In the genomic region with DNA sequence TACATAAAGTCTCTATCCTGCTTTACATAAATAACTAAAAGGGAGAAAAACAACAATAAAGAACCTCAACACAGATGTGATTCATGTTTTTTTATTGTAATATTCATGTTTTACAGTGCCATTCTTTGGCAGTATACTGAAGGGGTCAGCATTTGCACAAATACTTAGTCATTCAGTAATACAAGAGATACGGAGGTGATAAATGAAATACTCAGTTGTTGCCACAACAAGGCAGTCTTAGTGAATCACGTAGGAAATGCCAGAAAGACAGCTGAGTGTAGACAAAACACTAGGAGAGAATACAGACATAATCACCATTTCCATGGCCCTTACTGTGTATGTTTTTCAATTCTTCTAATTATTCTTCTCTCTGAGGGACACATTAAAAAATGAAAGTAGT, we compare ENCODE assay signal across 15 cellular contexts.
DNase-seq lines count a peak whose midpoint lies in the region; ATAC-seq and TF ChIP-seq lines count a peak whose summit lies in the region.
"Had no signal": no experiment of that assay in that cellular context is flagged by ENCODE, and none has a peak within 500 bp of the region (broad histone marks: within the 10 kb centered on the region; RNA-seq: fewer than 3 reads in every experiment).

No MANE protein-coding gene starts in this region.

- H3K4me3 ChIP-seq in OCI-LY3 (ENCODE audit: low read length) (no peak overlapping the region), osteoblast (ENCODE audit: insufficient read depth, low read length) (no peak overlapping the region)
- H3K4me3 ChIP-seq: left lung, vagina had no signal

- H3K36me3 Mint-ChIP-seq in endothelial cell (ENCODE audit: low read depth, unreplicated experiment) (no peaks in the 10 kb centered on the region), nephron progenitor cell (ENCODE audit: low read depth) (no peaks in the 10 kb centered on the region)
- no peaks in the 10 kb centered on the region for H3K36me3 Mint-ChIP-seq in activated CD4-positive, alpha-beta T cell treated with anti-CD3 and anti-CD28 coated beads, Interleukin-2, amount 10 ng/mL, durations not matched to agents 24 days and 14 days (ENCODE audit: low read depth)
- no peaks in the 10 kb centered on the region for H3K36me3 Mint-ChIP-seq in activated T-helper 17 cell treated with anti-CD3 and anti-CD28 coated beads, Interleukin-2, amount 50 U/mL, for 72 hours (ENCODE audit: low read depth)
- H3K36me3 Mint-ChIP-seq: activated naive CD4-positive, alpha-beta T cell treated with anti-CD3 and anti-CD28 coated beads, Interleukin-2, amount 50 U/mL, for 72 hours had no signal

- H3K4me3 Mint-ChIP-seq in endothelial cell (ENCODE audit: unreplicated experiment): no peak overlapping the region
- H3K4me3 Mint-ChIP-seq in activated CD4-positive, alpha-beta T cell treated with anti-CD3 and anti-CD28 coated beads, Interleukin-2, amount 10 ng/mL, durations not matched to agents 24 days and 14 days: no peak overlapping the region
- no peak overlapping the region for H3K4me3 Mint-ChIP-seq in nephron progenitor cell
- H3K4me3 Mint-ChIP-seq in activated T-helper 17 cell treated with anti-CD3 and anti-CD28 coated beads, Interleukin-2, amount 50 U/mL, for 72 hours: no peak overlapping the region
- H3K4me3 Mint-ChIP-seq: activated CD4-positive, alpha-beta T cell treated with anti-CD3 and anti-CD28 coated beads for 36 hours had no signal

- peak overlapping the region; percentile 17; the same call in 1 of the 2 replicates for H3K4me2 ChIP-seq in OCI-LY3 (ENCODE audit: low read length)
- peak overlapping the region; percentile 42 for H3K4me2 ChIP-seq in osteoblast (ENCODE audit: insufficient read depth, low read length)

- intact Hi-C loops in activated CD4-positive, alpha-beta T cell treated with anti-CD3 and anti-CD28 coated beads, Interleukin-2, amount 10 ng/mL, durations not matched to agents 24 days and 14 days (cut with micrococcal nuclease): no loop called here

- H3K9me3 ChIP-seq in OCI-LY3 (ENCODE audit: insufficient read depth, low read length) (0 out of 2 replicates have a peak, but pooled peaks cover 4% of the 10 kb centered on the region), osteoblast (ENCODE audit: low read depth, low read length) (no peaks in the 10 kb centered on the region)
- H3K9me3 ChIP-seq: left lung, vagina had no signal

- H4K20me1 ChIP-seq in OCI-LY3 (ENCODE audit: insufficient read depth, low read length) (no peaks in the 10 kb centered on the region), osteoblast (ENCODE audit: insufficient read depth, low read length) (no peaks in the 10 kb centered on the region)

- H3K27ac Mint-ChIP-seq in endothelial cell (ENCODE audit: unreplicated experiment) (peak overlapping the region; percentile 79), nephron progenitor cell (no peak overlapping the region)
- no peak overlapping the region for H3K27ac Mint-ChIP-seq in activated CD4-positive, alpha-beta T cell treated with anti-CD3 and anti-CD28 coated beads, Interleukin-2, amount 10 ng/mL, durations not matched to agents 24 days and 14 days
- H3K27ac Mint-ChIP-seq in activated T-helper 17 cell treated with anti-CD3 and anti-CD28 coated beads, Interleukin-2, amount 50 U/mL, for 72 hours: no peak overlapping the region
- H3K27ac Mint-ChIP-seq: activated CD4-positive, alpha-beta T cell treated with anti-CD3 and anti-CD28 coated beads for 36 hours; activated naive CD4-positive, alpha-beta T cell treated with anti-CD3 and anti-CD28 coated beads, Interleukin-2, amount 50 U/mL, for 72 hours had no signal

- ATAC-seq in activated T-helper 17 cell treated with anti-CD3 and anti-CD28 coated beads, Interleukin-2, amount 50 U/mL, for 72 hours (replicated peaks): no peak
- ATAC-seq: activated CD4-positive, alpha-beta T cell treated with anti-CD3 and anti-CD28 coated beads for 36 hours; activated naive CD4-positive, alpha-beta T cell treated with anti-CD3 and anti-CD28 coated beads, Interleukin-2, amount 50 U/mL, for 72 hours; left lung had no signal

- H3K4me1 ChIP-seq in OCI-LY3 (ENCODE audit: low read length) (peaks cover 20% of the 10 kb centered on the region), osteoblast (ENCODE audit: insufficient read depth, low read length) (peaks cover 18% of the 10 kb centered on the region)
- H3K4me1 ChIP-seq: left lung, parathyroid adenoma, vagina had no signal

- H3K9ac ChIP-seq in OCI-LY3 (ENCODE audit: low read length): no peak overlapping the region
- H3K9ac ChIP-seq: parathyroid adenoma had no signal

- in situ Hi-C loops in Caki2 (cut with HindIII; ENCODE audit: low pct_unique_long_range_greater_than_20kb, low sequenced_read_pairs): no loop called here

- TF ChIP-seq CTCF in OCI-LY3 (IDR thresholded peaks at IDR 0.05; ENCODE audit: low read depth, low read length) (no peak), endothelial cell (IDR thresholded peaks at IDR 0.05; ENCODE audit: unreplicated experiment) (no peak), osteoblast (IDR thresholded peaks at IDR 0.05; ENCODE audit: extremely low read depth, low read depth, low read length) (no peak), nephron progenitor cell (IDR thresholded peaks at IDR 0.05) (no peak)

- DNase-seq in Caki2 (ENCODE audit: low read depth): peak; percentile 2
- DNase-seq in endothelial cell (ENCODE audit: low spot score): no peak
- DNase-seq in osteoblast (ENCODE audit: insufficient read length, low spot score, missing footprints): no peak
- DNase-seq in activated CD4-positive, alpha-beta T cell treated with anti-CD3 and anti-CD28 coated beads, Interleukin-2, amount 10 ng/mL, durations not matched to agents 24 days and 14 days: no peak
- DNase-seq in nephron progenitor cell: no peak
- no peak for DNase-seq in putamen (ENCODE audit: low spot score)
- DNase-seq: activated CD4-positive, alpha-beta T cell treated with anti-CD3 and anti-CD28 coated beads for 36 hours; erythroblast; left lung; NCI-H2081 treated with DMSO at 0.1 percent for 48 hours had no signal

- H3K36me3 ChIP-seq in OCI-LY3 (replicated peaks; ENCODE audit: low read depth, low read length): peaks cover 10% of the 10 kb centered on the region
- no peaks in the 10 kb centered on the region for H3K36me3 ChIP-seq in osteoblast (ENCODE audit: insufficient read depth, low read length)
- H3K36me3 ChIP-seq: left lung, vagina had no signal

- H3K4me1 Mint-ChIP-seq in endothelial cell (ENCODE audit: unreplicated experiment) (peaks cover 18% of the 10 kb centered on the region), nephron progenitor cell (no peaks in the 10 kb centered on the region)
- H3K4me1 Mint-ChIP-seq in activated CD4-positive, alpha-beta T cell treated with anti-CD3 and anti-CD28 coated beads, Interleukin-2, amount 10 ng/mL, durations not matched to agents 24 days and 14 days: no peaks in the 10 kb centered on the region
- H3K4me1 Mint-ChIP-seq in activated T-helper 17 cell treated with anti-CD3 and anti-CD28 coated beads, Interleukin-2, amount 50 U/mL, for 72 hours: no peaks in the 10 kb centered on the region
- H3K4me1 Mint-ChIP-seq: activated CD4-positive, alpha-beta T cell treated with anti-CD3 and anti-CD28 coated beads for 36 hours had no signal

- no peaks in the 10 kb centered on the region for H3K27me3 ChIP-seq in OCI-LY3 (ENCODE audit: low read depth, low read length)
- H3K27me3 ChIP-seq in osteoblast (ENCODE audit: insufficient read depth, low read length): no peaks in the 10 kb centered on the region
- H3K27me3 ChIP-seq: left lung, vagina had no signal

- H3K79me2 ChIP-seq in OCI-LY3 (ENCODE audit: low read length) (no peaks in the 10 kb centered on the region), osteoblast (ENCODE audit: insufficient read depth, low read length) (no peaks in the 10 kb centered on the region)
- H3K79me2 ChIP-seq: parathyroid adenoma had no signal

- H3K27ac ChIP-seq in OCI-LY3 (ENCODE audit: low read length) (no peak overlapping the region), osteoblast (ENCODE audit: low read depth, low read length) (peak overlapping the region; percentile 68)
- H3K27ac ChIP-seq: left lung, parathyroid adenoma, vagina had no signal

- H3K9me3 Mint-ChIP-seq in endothelial cell (ENCODE audit: unreplicated experiment) (no peaks in the 10 kb centered on the region), nephron progenitor cell (no peaks in the 10 kb centered on the region)
- no peaks in the 10 kb centered on the region for H3K9me3 Mint-ChIP-seq in activated CD4-positive, alpha-beta T cell treated with anti-CD3 and anti-CD28 coated beads, Interleukin-2, amount 10 ng/mL, durations not matched to agents 24 days and 14 days
- peaks cover 11% of the 10 kb centered on the region for H3K9me3 Mint-ChIP-seq in activated T-helper 17 cell treated with anti-CD3 and anti-CD28 coated beads, Interleukin-2, amount 50 U/mL, for 72 hours

- H2AFZ ChIP-seq in OCI-LY3 (ENCODE audit: low read depth, low read length) (no peak overlapping the region), osteoblast (ENCODE audit: low read length) (no peak overlapping the region)
- H2AFZ ChIP-seq: parathyroid adenoma had no signal

- H3K27me3 Mint-ChIP-seq in endothelial cell (ENCODE audit: unreplicated experiment) (no peaks in the 10 kb centered on the region), nephron progenitor cell (ENCODE audit: low read depth, poor library complexity) (no peaks in the 10 kb centered on the region)
- no peaks in the 10 kb centered on the region for H3K27me3 Mint-ChIP-seq in activated CD4-positive, alpha-beta T cell treated with anti-CD3 and anti-CD28 coated beads, Interleukin-2, amount 10 ng/mL, durations not matched to agents 24 days and 14 days
- H3K27me3 Mint-ChIP-seq in activated T-helper 17 cell treated with anti-CD3 and anti-CD28 coated beads, Interleukin-2, amount 50 U/mL, for 72 hours: no peaks in the 10 kb centered on the region
- H3K27me3 Mint-ChIP-seq: activated CD4-positive, alpha-beta T cell treated with anti-CD3 and anti-CD28 coated beads for 36 hours had no signal
